ENCODE assay signal across 3 cellular contexts in genomic region chr11:23155503-23155902, GRCh38.
A peak's percentile ranks its signal among the peaks of the same experiment; 100 is the strongest.
TF ChIP-seq lines count a peak whose summit lies in the region.

No MANE protein-coding gene starts in this region.

TF ChIP-seq in HepG2, 621 proteins besides CTCF, POLR2A, EP300 and RAD21:
- TF ChIP-seq MAFK (conservative IDR thresholded peaks at IDR 0.05 in 1 of 2, IDR thresholded peaks at IDR 0.05 in 1 of 2; ENCODE audit: low read length in 2 of 2) (peak in 1 of 2 experiments; percentile 72; a peak in 3 of 4 replicates), MAFF (IDR thresholded peaks at IDR 0.05; ENCODE audit: low read depth, low read length) (peak; percentile 42; the same call in 1 of the 2 replicates), ZNF225 (CRISPR knock-in tag; IDR thresholded peaks at IDR 0.05) (no peak)

TF ChIP-seq in A549, 52 proteins besides CTCF, POLR2A, EP300 and RAD21:
- TF ChIP-seq CEBPB (IDR thresholded peaks at IDR 0.05) (no peak), PHF8 (IDR thresholded peaks at IDR 0.05; ENCODE audit: borderline replicate concordance, low read depth) (no peak), HOXB13 (CRISPR knock-in tag; IDR thresholded peaks at IDR 0.05; ENCODE audit: low read depth) (no peak), MAFK (IDR thresholded peaks at IDR 0.05; ENCODE audit: partially characterized antibody) (peak; percentile 13), HES2 (IDR thresholded peaks at IDR 0.05) (no peak), RNF2 (IDR thresholded peaks at IDR 0.05; ENCODE audit: borderline replicate concordance, low read depth) (no peak)

TF ChIP-seq in IMR-90, 13 proteins besides CTCF, POLR2A, EP300 and RAD21:
- TF ChIP-seq MAZ (IDR thresholded peaks at IDR 0.05; ENCODE audit: borderline replicate concordance, low read depth, low read length) (no peak), MAFK (IDR thresholded peaks at IDR 0.05; ENCODE audit: low read depth, low read length) (peak; percentile 60)
